ENCODE assay signal across 1 cellular context in genomic region chr12:52659395-52659794, GRCh38.
TF ChIP-seq lines count a peak whose summit lies in the region.

No MANE protein-coding gene starts in this region.

TF ChIP-seq in GM23338, 12 proteins besides CTCF, POLR2A, EP300 and RAD21 (continued from another document):
- TF ChIP-seq, protein P1, sequence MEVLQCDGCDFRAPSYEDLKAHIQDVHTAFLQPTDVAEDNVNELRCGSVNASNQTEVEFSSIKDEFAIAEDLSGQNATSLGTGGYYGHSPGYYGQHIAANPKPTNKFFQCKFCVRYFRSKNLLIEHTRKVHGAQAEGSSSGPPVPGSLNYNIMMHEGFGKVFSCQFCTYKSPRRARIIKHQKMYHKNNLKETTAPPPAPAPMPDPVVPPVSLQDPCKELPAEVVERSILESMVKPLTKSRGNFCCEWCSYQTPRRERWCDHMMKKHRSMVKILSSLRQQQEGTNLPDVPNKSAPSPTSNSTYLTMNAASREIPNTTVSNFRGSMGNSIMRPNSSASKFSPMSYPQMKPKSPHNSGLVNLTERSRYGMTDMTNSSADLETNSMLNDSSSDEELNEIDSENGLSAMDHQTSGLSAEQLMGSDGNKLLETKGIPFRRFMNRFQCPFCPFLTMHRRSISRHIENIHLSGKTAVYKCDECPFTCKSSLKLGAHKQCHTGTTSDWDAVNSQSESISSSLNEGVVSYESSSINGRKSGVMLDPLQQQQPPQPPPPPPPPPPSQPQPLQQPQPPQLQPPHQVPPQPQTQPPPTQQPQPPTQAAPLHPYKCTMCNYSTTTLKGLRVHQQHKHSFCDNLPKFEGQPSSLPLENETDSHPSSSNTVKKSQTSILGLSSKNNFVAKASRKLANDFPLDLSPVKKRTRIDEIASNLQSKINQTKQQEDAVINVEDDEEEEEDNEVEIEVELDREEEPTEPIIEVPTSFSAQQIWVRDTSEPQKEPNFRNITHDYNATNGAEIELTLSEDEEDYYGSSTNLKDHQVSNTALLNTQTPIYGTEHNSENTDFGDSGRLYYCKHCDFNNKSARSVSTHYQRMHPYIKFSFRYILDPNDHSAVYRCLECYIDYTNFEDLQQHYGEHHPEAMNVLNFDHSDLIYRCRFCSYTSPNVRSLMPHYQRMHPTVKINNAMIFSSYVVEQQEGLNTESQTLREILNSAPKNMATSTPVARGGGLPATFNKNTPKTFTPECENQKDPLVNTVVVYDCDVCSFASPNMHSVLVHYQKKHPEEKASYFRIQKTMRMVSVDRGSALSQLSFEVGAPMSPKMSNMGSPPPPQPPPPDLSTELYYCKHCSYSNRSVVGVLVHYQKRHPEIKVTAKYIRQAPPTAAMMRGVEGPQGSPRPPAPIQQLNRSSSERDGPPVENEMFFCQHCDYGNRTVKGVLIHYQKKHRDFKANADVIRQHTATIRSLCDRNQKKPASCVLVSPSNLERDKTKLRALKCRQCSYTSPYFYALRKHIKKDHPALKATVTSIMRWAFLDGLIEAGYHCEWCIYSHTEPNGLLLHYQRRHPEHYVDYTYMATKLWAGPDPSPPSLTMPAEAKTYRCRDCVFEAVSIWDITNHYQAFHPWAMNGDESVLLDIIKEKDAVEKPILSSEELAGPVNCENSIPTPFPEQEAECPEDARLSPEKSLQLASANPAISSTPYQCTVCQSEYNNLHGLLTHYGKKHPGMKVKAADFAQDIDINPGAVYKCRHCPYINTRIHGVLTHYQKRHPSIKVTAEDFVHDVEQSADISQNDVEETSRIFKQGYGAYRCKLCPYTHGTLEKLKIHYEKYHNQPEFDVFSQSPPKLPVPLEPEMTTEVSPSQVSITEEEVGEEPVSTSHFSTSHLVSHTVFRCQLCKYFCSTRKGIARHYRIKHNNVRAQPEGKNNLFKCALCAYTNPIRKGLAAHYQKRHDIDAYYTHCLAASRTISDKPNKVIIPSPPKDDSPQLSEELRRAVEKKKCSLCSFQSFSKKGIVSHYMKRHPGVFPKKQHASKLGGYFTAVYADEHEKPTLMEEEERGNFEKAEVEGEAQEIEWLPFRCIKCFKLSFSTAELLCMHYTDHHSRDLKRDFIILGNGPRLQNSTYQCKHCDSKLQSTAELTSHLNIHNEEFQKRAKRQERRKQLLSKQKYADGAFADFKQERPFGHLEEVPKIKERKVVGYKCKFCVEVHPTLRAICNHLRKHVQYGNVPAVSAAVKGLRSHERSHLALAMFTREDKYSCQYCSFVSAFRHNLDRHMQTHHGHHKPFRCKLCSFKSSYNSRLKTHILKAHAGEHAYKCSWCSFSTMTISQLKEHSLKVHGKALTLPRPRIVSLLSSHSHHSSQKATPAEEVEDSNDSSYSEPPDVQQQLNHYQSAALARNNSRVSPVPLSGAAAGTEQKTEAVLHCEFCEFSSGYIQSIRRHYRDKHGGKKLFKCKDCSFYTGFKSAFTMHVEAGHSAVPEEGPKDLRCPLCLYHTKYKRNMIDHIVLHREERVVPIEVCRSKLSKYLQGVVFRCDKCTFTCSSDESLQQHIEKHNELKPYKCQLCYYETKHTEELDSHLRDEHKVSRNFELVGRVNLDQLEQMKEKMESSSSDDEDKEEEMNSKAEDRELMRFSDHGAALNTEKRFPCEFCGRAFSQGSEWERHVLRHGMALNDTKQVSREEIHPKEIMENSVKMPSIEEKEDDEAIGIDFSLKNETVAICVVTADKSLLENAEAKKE (CRISPR knock-in tag; IDR thresholded peaks at IDR 0.05) = no peak
- no peak for TF ChIP-seq CREB1 (CRISPR knock-in tag; IDR thresholded peaks at IDR 0.05; ENCODE audit: low read depth)
- TF ChIP-seq JUNB (IDR thresholded peaks at IDR 0.05; ENCODE audit: unreplicated experiment) = no peak
- TF ChIP-seq, protein P2, sequence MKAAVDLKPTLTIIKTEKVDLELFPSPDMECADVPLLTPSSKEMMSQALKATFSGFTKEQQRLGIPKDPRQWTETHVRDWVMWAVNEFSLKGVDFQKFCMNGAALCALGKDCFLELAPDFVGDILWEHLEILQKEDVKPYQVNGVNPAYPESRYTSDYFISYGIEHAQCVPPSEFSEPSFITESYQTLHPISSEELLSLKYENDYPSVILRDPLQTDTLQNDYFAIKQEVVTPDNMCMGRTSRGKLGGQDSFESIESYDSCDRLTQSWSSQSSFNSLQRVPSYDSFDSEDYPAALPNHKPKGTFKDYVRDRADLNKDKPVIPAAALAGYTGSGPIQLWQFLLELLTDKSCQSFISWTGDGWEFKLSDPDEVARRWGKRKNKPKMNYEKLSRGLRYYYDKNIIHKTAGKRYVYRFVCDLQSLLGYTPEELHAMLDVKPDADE (IDR thresholded peaks at IDR 0.05) = no peak
